8 cellular contexts compared by ENCODE assay signal in genomic region chr4:127732623-127733199, GRCh38. TPM values are rescaled to one million over a fixed set of nuclear protein-coding genes. Genes with fewer than 3 reads are reported as not detected.
DNase-seq lines count a peak whose midpoint lies in the region; ATAC-seq and TF ChIP-seq lines count a peak whose summit lies in the region.

No MANE protein-coding gene starts in this region.

- H3K4me1 ChIP-seq in tibial nerve: no peaks in the 10 kb centered on the region

- DNase-seq in Right ventricle myocardium superior: no peak
- no peak for DNase-seq in Right ventricle myocardium inferior (ENCODE audit: missing footprints)
- peak; percentile 3 to 74 (median 28) for DNase-seq in NCI-H1417 (lab: John Stamatoyannopoulos, UW)
- peak; percentile 43 for DNase-seq in amniotic epithelial cell (ENCODE audit: low read depth)
- peak; percentile 43 for DNase-seq in iPS-NIHi11 (ENCODE audit: low spot score)
- DNase-seq in tibial nerve (ENCODE audit: low spot score in 2 of 2): peak in 1 of 2 donors; percentile 15
- no peak for DNase-seq in activated CD4-positive, alpha-beta T cell treated with anti-CD3 and anti-CD28 coated beads, Interleukin-2, amount 50 U/mL, for 4 hours

- intact Hi-C loops in Right ventricle myocardium superior (cut with DNase I) (loop anchor here (5.0 kb wide), 1 partner anchor 125 kb away; no protein-coding TSS in a partner anchor), Right ventricle myocardium inferior (cut with DNase I) (loop anchor here (2.0 kb wide), 1 partner anchor 128 kb away; no protein-coding TSS in a partner anchor)

- H3K27ac ChIP-seq in tibial nerve: no peak overlapping the region

- no peaks in the 10 kb centered on the region for H3K9me3 ChIP-seq in tibial nerve

- H3K27me3 ChIP-seq in tibial nerve: no peaks in the 10 kb centered on the region

- WGBS in tibial nerve, 2 donors: 15 to 16% methylated on average over 7 of the region's 7 CpGs

- no peak overlapping the region for H3K4me3 ChIP-seq in tibial nerve

- no peak for TF ChIP-seq EP300 in tibial nerve (IDR thresholded peaks at IDR 0.05)

- H3K36me3 ChIP-seq in tibial nerve: no peaks in the 10 kb centered on the region

- peak; percentile 34 to 58 (median 44) for TF ChIP-seq CTCF in tibial nerve (IDR thresholded peaks at IDR 0.05)

- ATAC-seq in Right ventricle myocardium superior (ENCODE audit: poor library complexity) (peak; percentile 48), Right ventricle myocardium inferior (no peak), HG02759 (IDR thresholded peaks at IDR 0.05; ENCODE audit: unreplicated experiment) (peak; percentile 85)

- TF ChIP-seq POLR2A in tibial nerve (IDR thresholded peaks at IDR 0.05): no peak

RNA-seq across cellular contexts. Expression of gene SLC25A31, which starts 2.5 kb away (rescaled TPM):
- total RNA-seq in Right ventricle myocardium superior (not detected), Right ventricle myocardium inferior (not detected), tibial nerve (not detected)

RNA-seq across cellular contexts. Expression of gene HSPA4L, which starts 49.4 kb away (rescaled TPM):
- total RNA-seq in Right ventricle myocardium superior (4.8 TPM), Right ventricle myocardium inferior (6.2 TPM), tibial nerve (1 to 10 TPM; 3.3 to 7.6 (median 5.3) TPM)

Comparison
In these comparisons a context has a peak if more than half of its experiments do, and no peak if none do; other contexts are left out.
1. DNase-seq: peak in NCI-H1417 (3 of 3), amniotic epithelial cell (single experiment) and iPS-NIHi11 (single experiment); none in Right ventricle myocardium superior (single experiment), Right ventricle myocardium inferior (single experiment) and activated CD4-positive, alpha-beta T cell treated with anti-CD3 and anti-CD28 coated beads, Interleukin-2, amount 50 U/mL, for 4 hours (0 of 2).